In genomic region chr7:88127637-88128290, GRCh38 we compare ENCODE assay signal across 1 cellular context.
TF ChIP-seq lines count a peak whose summit lies in the region.

No MANE protein-coding gene starts in this region.

TF ChIP-seq in GM23338, 12 proteins besides CTCF, POLR2A, EP300 and RAD21 (continued from another document):
- no peak for TF ChIP-seq ZNF462 (CRISPR knock-in tag; IDR thresholded peaks at IDR 0.05)
- TF ChIP-seq REST (IDR thresholded peaks at IDR 0.05; ENCODE audit: unreplicated experiment), result no peak
